In genomic region chr10:106609466-106609865, GRCh38 we compare ENCODE assay signal across 21 cellular contexts.
A peak's percentile ranks its signal among the peaks of the same experiment; 100 is the strongest.
DNase-seq lines count a peak whose midpoint lies in the region; ATAC-seq, FAIRE-seq and TF ChIP-seq lines count a peak whose summit lies in the region.
"Had no signal": no experiment of that assay in that cellular context is flagged by ENCODE, and none has a peak within 500 bp of the region (broad histone marks: within the 10 kb centered on the region; RNA-seq: fewer than 3 reads in every experiment).

No MANE protein-coding gene starts in this region.

- no peaks in the 10 kb centered on the region for H3K9me3 ChIP-seq in breast epithelium
- H3K9me3 ChIP-seq in PC-3 (ENCODE audit: low read length) = no peaks in the 10 kb centered on the region
- H3K9me3 ChIP-seq in esophagus muscularis mucosa = no peaks in the 10 kb centered on the region
- no peaks in the 10 kb centered on the region for H3K9me3 ChIP-seq in Caco-2
- H3K9me3 ChIP-seq: BE2C had no signal

- H3K27me3 Mint-ChIP-seq in MCF 10A (ENCODE audit: insufficient read depth, unreplicated experiment) (no peaks in the 10 kb centered on the region), Caco-2 (ENCODE audit: insufficient read depth, unreplicated experiment) (no peaks in the 10 kb centered on the region)

- BruUV-seq in MCF 10A (replicated peaks; lab: Mats Ljungman, UMichigan) (no TSS peak), PC-3 (replicated peaks; lab: Mats Ljungman, UMichigan) (no TSS peak), Caco-2 (replicated peaks; lab: Mats Ljungman, UMichigan) (no TSS peak)

- H3K27ac Mint-ChIP-seq in MCF 10A (ENCODE audit: low read depth, unreplicated experiment) (no peak overlapping the region), Caco-2 (ENCODE audit: unreplicated experiment) (no peak overlapping the region)
- H3K27ac Mint-ChIP-seq: CD14-positive monocyte had no signal

- H3K27ac ChIP-seq in breast epithelium (no peak overlapping the region), PC-3 (ENCODE audit: low read length) (peak overlapping the region; percentile 100), esophagus muscularis mucosa (replicated peaks in 1 of 4) (no peak overlapping the region)
- H3K27ac ChIP-seq: 22Rv1, GM23248, SK-N-MC had no signal

- ATAC-seq in PC-3 = no peak

- TF ChIP-seq CTCF in MCF 10A (IDR thresholded peaks at IDR 0.05; ENCODE audit: unreplicated experiment) (no peak), breast epithelium (IDR thresholded peaks at IDR 0.05) (no peak), PC-3 (conservative IDR thresholded peaks at IDR 0.05; ENCODE audit: low read depth, low read length) (no peak), esophagus muscularis mucosa (IDR thresholded peaks at IDR 0.05) (no peak), D721Med (IDR thresholded peaks at IDR 0.05; ENCODE audit: insufficient read depth, missing control alignments) (no peak), Caco-2 (IDR thresholded peaks at IDR 0.05; ENCODE audit: insufficient read depth in 1 of 2, low read depth in 1 of 2, low read length in 1 of 2, severe bottlenecking in 1 of 2, unreplicated experiment in 1 of 2) (no peak)

- H3K4me3 Mint-ChIP-seq in MCF 10A (ENCODE audit: unreplicated experiment) (no peak overlapping the region), Caco-2 (ENCODE audit: unreplicated experiment) (no peak overlapping the region)
- H3K4me3 Mint-ChIP-seq: CD14-positive monocyte had no signal

- no peak overlapping the region for H3K4me3 ChIP-seq in breast epithelium
- H3K4me3 ChIP-seq in PC-3 (ENCODE audit: low read length) = no peak overlapping the region
- H3K4me3 ChIP-seq in esophagus muscularis mucosa = no peak overlapping the region
- no peak overlapping the region for H3K4me3 ChIP-seq in Caco-2 (ENCODE audit: low read depth, low read length)
- H3K4me3 ChIP-seq: GM23248, SK-N-MC had no signal

- no peaks in the 10 kb centered on the region for H3F3A ChIP-seq in PC-3 (ENCODE audit: low read length, unreplicated experiment)

- CTCF ChIA-PET in MCF 10A (lab: Yijun Ruan, JAX) = interaction anchor here (0.6 to 3.2 kb wide), 5 partner anchors 11 to 329 kb away, joined by 3 to 21 read pairs (median 3); no protein-coding TSS in a partner anchor
- CTCF ChIA-PET in PC-3 (lab: Charles Lee) = no interaction called here
- CTCF ChIA-PET in Caco-2 (lab: Charles Lee) = no interaction called here

- no peaks in the 10 kb centered on the region for H3K9me2 ChIP-seq in PC-3 (replicated peaks; ENCODE audit: low read length)

- H3K36me3 Mint-ChIP-seq in MCF 10A (ENCODE audit: insufficient read depth, unreplicated experiment) (no peaks in the 10 kb centered on the region), Caco-2 (ENCODE audit: insufficient read depth, unreplicated experiment) (peaks cover 6% of the 10 kb centered on the region)
- H3K36me3 Mint-ChIP-seq: CD14-positive monocyte had no signal

- no peaks in the 10 kb centered on the region for H4K20me1 ChIP-seq in PC-3 (ENCODE audit: low read length)

- H3K27me3 ChIP-seq in breast epithelium (no peaks in the 10 kb centered on the region), PC-3 (ENCODE audit: low read length) (no peaks in the 10 kb centered on the region), esophagus muscularis mucosa (no peaks in the 10 kb centered on the region), Caco-2 (replicated peaks; ENCODE audit: control insufficient read depth, insufficient read depth, low read length) (no peaks in the 10 kb centered on the region)
- H3K27me3 ChIP-seq: BE2C had no signal

- no peak for TF ChIP-seq POLR2A in breast epithelium (IDR thresholded peaks at IDR 0.05)
- TF ChIP-seq POLR2A in esophagus muscularis mucosa (IDR thresholded peaks at IDR 0.05; ENCODE audit: low read depth) = no peak

- intact Hi-C loops in MCF 10A (cut with micrococcal nuclease) = no loop called here
- intact Hi-C loops in breast epithelium (cut with DNase I; ENCODE audit: low total_unique reads) = no loop called here
- intact Hi-C loops in PC-3 (cut with micrococcal nuclease) = no loop called here
- intact Hi-C loops in esophagus muscularis mucosa (cut with DNase I) = no loop called here
- intact Hi-C loops in Caco-2 (cut with micrococcal nuclease; ENCODE audit: unreplicated experiment) = no loop called here

- DNase-seq in MCF 10A (ENCODE audit: unreplicated experiment) = peak; percentile 47
- DNase-seq in breast epithelium (ENCODE audit: low spot score in 2 of 2) = no peak
- peak; percentile 52 for DNase-seq in PC-3
- peak; percentile 12 for DNase-seq in esophagus muscularis mucosa (ENCODE audit: extremely low spot score)
- DNase-seq in RCC 7860 (ENCODE audit: low spot score) = no peak
- DNase-seq in D721Med (ENCODE audit: insufficient read length, low spot score) = no peak
- DNase-seq in Caco-2 = no peak
- DNase-seq: BE2C, GF-D8, KBM-7, MM.1S, NCI-H2029, NCI-H446, NCI-H524 treated with DMSO at 0.1 percent for 48 hours, SIG-M5 had no signal

- no peak overlapping the region for H3K4me2 ChIP-seq in PC-3 (ENCODE audit: low read length)

- POLR2A ChIA-PET in MCF 10A (lab: Yijun Ruan, JAX) (no interaction called here), PC-3 (lab: Charles Lee; ENCODE audit: unreplicated experiment) (no interaction called here), Caco-2 (lab: Charles Lee) (no interaction called here)

- no peaks in the 10 kb centered on the region for H3K9me3 Mint-ChIP-seq in MCF 10A (ENCODE audit: unreplicated experiment)
- no peaks in the 10 kb centered on the region for H3K9me3 Mint-ChIP-seq in Caco-2 (ENCODE audit: unreplicated experiment)

- H3K36me3 ChIP-seq in breast epithelium = no peaks in the 10 kb centered on the region
- H3K36me3 ChIP-seq in PC-3 (ENCODE audit: low read depth, low read length) = no peaks in the 10 kb centered on the region
- no peaks in the 10 kb centered on the region for H3K36me3 ChIP-seq in esophagus muscularis mucosa
- H3K36me3 ChIP-seq in Caco-2 (ENCODE audit: control insufficient read depth, insufficient read depth, low read length) = no peaks in the 10 kb centered on the region

- peaks cover 30% of the 10 kb centered on the region for H3K4me1 Mint-ChIP-seq in MCF 10A (ENCODE audit: insufficient read depth, unreplicated experiment)
- no peaks in the 10 kb centered on the region for H3K4me1 Mint-ChIP-seq in Caco-2 (ENCODE audit: low read depth, unreplicated experiment)
- H3K4me1 Mint-ChIP-seq: CD14-positive monocyte had no signal

- H3K9ac ChIP-seq in PC-3 (ENCODE audit: low read length) = peak overlapping the region; percentile 94
- H3K9ac ChIP-seq: GM23248 had no signal

- H2AFZ ChIP-seq in PC-3 (ENCODE audit: low read length) = no peak overlapping the region
- H2AFZ ChIP-seq: GM23248 had no signal

- no peak for TF ChIP-seq EP300 in esophagus muscularis mucosa (IDR thresholded peaks at IDR 0.05)

- H3K79me2 ChIP-seq in PC-3 (ENCODE audit: low read length) = no peaks in the 10 kb centered on the region

- FAIRE-seq in RCC 7860 (lab: Jason Lieb, UNC) = no peak
- no peak for FAIRE-seq in D721Med (lab: Jason Lieb, UNC)
- FAIRE-seq: GM12891, HTR-8/SVneo had no signal

- H3K4me1 ChIP-seq in breast epithelium (no peaks in the 10 kb centered on the region), PC-3 (ENCODE audit: insufficient read depth, low read length) (peaks cover 50% of the 10 kb centered on the region), esophagus muscularis mucosa (no peaks in the 10 kb centered on the region), Caco-2 (no peaks in the 10 kb centered on the region)
- H3K4me1 ChIP-seq: BE2C had no signal

Comparison
In these comparisons a context has a peak if more than half of its experiments do, and no peak if none do; other contexts are left out.
1. DNase-seq: peak in MCF 10A (single experiment), PC-3 (single experiment) and esophagus muscularis mucosa (single experiment); none in breast epithelium (0 of 2), RCC 7860 (single experiment), D721Med (single experiment) and Caco-2 (0 of 2).